Comparison of ENCODE assay signal across 1 cellular context in genomic region chr3:180646187-180646790, GRCh38.
TF ChIP-seq lines count a peak whose summit lies in the region.

No MANE protein-coding gene starts in this region.

TF ChIP-seq in GM23338, 12 proteins besides CTCF, POLR2A, EP300 and RAD21 (continued from another document):
- TF ChIP-seq ZNF114 (CRISPR knock-in tag; IDR thresholded peaks at IDR 0.05), result no peak
TF ChIP-seq in GM23338: peak in this region for 0.
